ENCODE assay signal across 6 cellular contexts in genomic region chr1:162582901-162583300, GRCh38. TPM values are rescaled to one million over a fixed set of nuclear protein-coding genes. Genes with fewer than 3 reads are reported as not detected.
A peak's percentile ranks its signal among the peaks of the same experiment; 100 is the strongest.
DNase-seq lines count a peak whose midpoint lies in the region; ATAC-seq, FAIRE-seq and TF ChIP-seq lines count a peak whose summit lies in the region.
"Not testable (repeated sequence)": the region's sequence is repeated elsewhere in the genome, so short reads cannot be mapped to it uniquely, and the experiment has no call there.

No MANE protein-coding gene starts in this region.

- intact Hi-C loops in K562 (cut with micrococcal nuclease): not testable (repeated sequence)
- intact Hi-C loops in mucosa of descending colon (cut with DNase I, micrococcal nuclease): loop anchor here in 1 of 2 donors (5.0 kb wide), 1 partner anchor 76 kb away; no protein-coding TSS in a partner anchor

- H3K79me2 ChIP-seq in GM23248 (ENCODE audit: insufficient read depth) (peaks cover 100% of the 10 kb centered on the region), K562 (ENCODE audit: control insufficient read depth, insufficient read depth, low read length) (peaks cover 29% of the 10 kb centered on the region; the same call in 2 of the 3 replicates)

- not testable (repeated sequence) for H3K27me3 ChIP-seq in GM23248 (replicated peaks; ENCODE audit: insufficient read depth); Peyer's patch; K562 (ENCODE audit: control insufficient read depth in 2 of 2, insufficient read depth in 2 of 2, low read length in 2 of 2)

- not testable (repeated sequence) for H3K27me3 Mint-ChIP-seq in HFFc6 (ENCODE audit: insufficient read depth)

- H3K4me1 Mint-ChIP-seq in HFFc6 (ENCODE audit: low read depth): peaks cover 15% of the 10 kb centered on the region; the same call in 1 of the 2 replicates

- H4K20me1 ChIP-seq in GM23248 (ENCODE audit: insufficient read depth); K562 (replicated peaks; ENCODE audit: control insufficient read depth, insufficient read depth, low read length): not testable (repeated sequence)

- not testable (repeated sequence) for TF ChIP-seq POLR2A in Peyer's patch (IDR thresholded peaks at IDR 0.05); K562 (conservative IDR thresholded peaks at IDR 0.05)

- peaks cover 26% of the 10 kb centered on the region for H3K36me3 Mint-ChIP-seq in HFFc6 (ENCODE audit: low read depth)

- TF ChIP-seq EP300 in K562 (IDR thresholded peaks at IDR 0.05; ENCODE audit: low read length): not testable (repeated sequence)

- POLR2A ChIA-PET in K562 (lab: Yijun Ruan, JAX): interaction anchor here (1.2 to 1.6 kb wide), 2 partner anchors 9 kb away, joined by 3 to 4 read pairs; no protein-coding TSS in a partner anchor

- not testable (repeated sequence) for BruUV-seq in K562 (replicated peaks; lab: Mats Ljungman, UMichigan)

- not testable (repeated sequence) for H3K9me2 ChIP-seq in GM23248 (ENCODE audit: insufficient read depth)

- not testable (repeated sequence) for DNase-seq in GM23248; HFFc6; K562 (ENCODE audit: extremely low read depth in 1 of 4, low spot score in 3 of 4); left lobe of liver (ENCODE audit: low spot score); mucosa of descending colon
- DNase-seq in Peyer's patch: peak in 2 of 3 donors; percentile 66 to 78

- in situ Hi-C loops in GM23248 (cut with MboI); K562 (cut with MboI): not testable (repeated sequence)

- H3K27ac ChIP-seq in GM23248: 0 out of 2 replicates have a peak overlapping the region, but pooled peaks have one; percentile 9
- H3K27ac ChIP-seq in Peyer's patch: peak overlapping the region in 2 of 4 donors; percentile 72 to 77
- not testable (repeated sequence) for H3K27ac ChIP-seq in K562 (ENCODE audit: extremely low read depth, low read depth, low read length)

- H2AFZ ChIP-seq in GM23248; K562 (ENCODE audit: low read depth, low read length): not testable (repeated sequence)

- CTCF ChIA-PET in K562 (lab: Yijun Ruan, JAX; ENCODE audit: low intra/inter-chr PET ratio): not testable (repeated sequence)

- 89 to 90% methylated on average over 5 to 6 of the region's 6 CpGs for whole genome bisulfite sequencing in GM23248 (ENCODE audit: low coverage in 1 of 2, low lambda C conversion rate in 2 of 2, missing lambda C conversion rate in 2 of 2), 2 experiments
- 67% methylated on average over 3 of the region's 6 CpGs for WGBS in K562 (ENCODE audit: insufficient coverage, low coverage, missing lambda C conversion rate)

- TF ChIP-seq CTCF in HFFc6 (IDR thresholded peaks at IDR 0.05); Peyer's patch (IDR thresholded peaks at IDR 0.05); K562 (IDR thresholded peaks at IDR 0.05 in 2 of 3, conservative IDR thresholded peaks at IDR 0.05 in 1 of 3; ENCODE audit: insufficient read depth in 2 of 3, low read depth in 1 of 3, low read length in 3 of 3); mucosa of descending colon (IDR thresholded peaks at IDR 0.05): not testable (repeated sequence)

- H3F3A ChIP-seq in GM23248 (ENCODE audit: insufficient read depth): peaks cover 96% of the 10 kb centered on the region

- H3K27ac Mint-ChIP-seq in HFFc6: 0 out of 2 replicates have a peak overlapping the region, but pooled peaks have one; percentile 24

- H3K4me3 Mint-ChIP-seq in HFFc6: not testable (repeated sequence)

- not testable (repeated sequence) for H3K4me3 ChIP-seq in GM23248, Peyer's patch, K562, mucosa of descending colon

- not testable (repeated sequence) for H3K9me3 ChIP-seq in GM23248 (ENCODE audit: low read depth); Peyer's patch; K562 (replicated peaks; ENCODE audit: control insufficient read depth, insufficient read depth, low read depth, low read length); mucosa of descending colon

- FAIRE-seq in K562 (lab: Jason Lieb, UNC): not testable (repeated sequence)

- peak; percentile 18; the same call in 2 of the 3 replicates for ATAC-seq in K562
- ATAC-seq in left lobe of liver: peak; percentile 40
- ATAC-seq in mucosa of descending colon: peak; percentile 67

- not testable (repeated sequence) for H3K4me2 ChIP-seq in GM23248 (ENCODE audit: unreplicated experiment); K562 (ENCODE audit: insufficient read depth, low read length)

- not testable (repeated sequence) for H3K4me1 ChIP-seq in GM23248 (ENCODE audit: insufficient read depth); K562 (replicated peaks in 1 of 2; ENCODE audit: control insufficient read depth in 2 of 2, insufficient read depth in 2 of 2, low read length in 2 of 2); mucosa of descending colon (ENCODE audit: low read depth)
- peaks cover 0 to 16% (median 0%) of the 10 kb centered on the region in 4 donors for H3K4me1 ChIP-seq in Peyer's patch

- H3K9me1 ChIP-seq in K562 (ENCODE audit: control insufficient read depth, insufficient read depth, low read length): not testable (repeated sequence)

- H3K9me3 Mint-ChIP-seq in HFFc6: not testable (repeated sequence)

- not testable (repeated sequence) for TF ChIP-seq RAD21 in K562 (CRISPR knock-in tag; conservative IDR thresholded peaks at IDR 0.05 in 1 of 2, IDR thresholded peaks at IDR 0.05 in 1 of 2)

- H3K9ac ChIP-seq in GM23248; K562 (ENCODE audit: insufficient read depth in 1 of 2, low read depth in 2 of 2, low read length in 2 of 2): not testable (repeated sequence)

- H3K36me3 ChIP-seq in GM23248 (ENCODE audit: low read depth): peaks cover 98% of the 10 kb centered on the region
- H3K36me3 ChIP-seq in Peyer's patch: peaks cover 0 to 58% (median 0%) of the 10 kb centered on the region in 3 donors
- peaks cover 98% of the 10 kb centered on the region for H3K36me3 ChIP-seq in K562 (ENCODE audit: control insufficient read depth, insufficient read depth, low read length)
- H3K36me3 ChIP-seq in mucosa of descending colon (ENCODE audit: low read depth): not testable (repeated sequence)

RNA-seq across cellular contexts. Expression of gene UAP1, which starts 21.4 kb away (rescaled TPM):
- 406 and 457 TPM in 2 replicates for total RNA-seq in GM23248 (2014; rRNA removed; shearing (Covaris generic))
- polyA plus RNA-seq in GM23248 (2016; fragmentation: Nextera tagmentation; extraction: Ambion mirVana): 524 and 534 TPM in 2 replicates
- total RNA-seq in HFFc6 (2021; fragmentation: NEBNext Ultra II Directional; extraction: Animal tissue kit (Norgen Biotek cat#: 25700)): 100 to 1,000 TPM; 105 to 192 (median 117) TPM
- total RNA-seq in Peyer's patch: 100 to 1,000 TPM; 101 to 131 (median 122) TPM
- total RNA-seq in K562 (2011; cell fraction: chromatin; rRNA removed; ENCODE audit: low replicate concordance): 118 and 292 TPM in 2 replicates
- 62.5 and 85.8 TPM in 2 replicates for total RNA-seq in K562 (2011; cell fraction: nucleolus; rRNA removed)
- 147 and 243 TPM in 2 replicates for total RNA-seq in K562 (2011; cell fraction: nucleoplasm; rRNA removed)
- total RNA-seq in K562 (2014; rRNA removed): 191 and 213 TPM in 2 replicates
- 317 and 372 TPM in 2 replicates for total RNA-seq in K562 (2014; rRNA removed; fragmentation: Illumina TruSeq; extraction: Trizol)
- total RNA-seq in K562 (2015; rRNA removed; fragmentation: Illumina TruSeq; extraction: Trizol): 188 TPM in 2 replicates
- total RNA-seq in K562 (2021): 216 and 222 TPM in 2 replicates
- polyA plus RNA-seq in K562 (2011; rRNA removed): 257 and 285 TPM in 2 replicates
- 51.3 and 125 TPM in 2 replicates for polyA plus RNA-seq in K562 (2011; cell fraction: cytosol; rRNA removed)
- polyA plus RNA-seq in K562 (2011; cell fraction: nucleus; rRNA removed): 78.0 and 133 TPM in 2 replicates
- 78.7 and 150 TPM in 2 replicates for polyA plus RNA-seq in K562 (2012)
- 219 and 241 TPM in 2 replicates for polyA plus RNA-seq in K562 (2014; fragmentation: Illumina TruSeq; extraction: Trizol)
- polyA plus RNA-seq in K562 (2014; fragmentation: Nextera tagmentation; extraction: Ambion mirVana): 100 to 1,000 TPM; 182 to 189 TPM
- 201 and 213 TPM in 2 replicates for polyA plus RNA-seq in K562 (2014; rRNA removed)
- 278 and 307 TPM in 2 replicates for polyA minus RNA-seq in K562 (2011; rRNA and poly(A)+ RNA removed)
- 95.7 and 265 TPM in 2 replicates for polyA minus RNA-seq in K562 (2011; cell fraction: cytosol; rRNA and poly(A)+ RNA removed)
- polyA minus RNA-seq in K562 (2011; cell fraction: nucleus; rRNA and poly(A)+ RNA removed): 63.4 and 136 TPM in 2 replicates
- 108 TPM for total RNA-seq in left lobe of liver
- 100 to 1,000 TPM in 2 of 3 donors, 10 to 100 TPM in 1; 91.4 to 123 (median 116) TPM for total RNA-seq in mucosa of descending colon

RNA-seq across cellular contexts. Expression of gene DDR2, which starts 49.4 kb away (rescaled TPM):
- 194 and 196 TPM in 2 replicates for total RNA-seq in GM23248 (2014; rRNA removed; shearing (Covaris generic))
- polyA plus RNA-seq in GM23248 (2016; fragmentation: Nextera tagmentation; extraction: Ambion mirVana) (94.7 and 96.1 TPM in 2 replicates), K562 (2011; rRNA removed) (0.75 and 1.4 TPM in 2 replicates), K562 (2014; fragmentation: Illumina TruSeq; extraction: Trizol) (1.1 and 1.5 TPM in 2 replicates), K562 (2014; fragmentation: Nextera tagmentation; extraction: Ambion mirVana) (under 1 TPM; 0.36 to 0.51 TPM), K562 (2014; rRNA removed) (0.57 and 0.89 TPM in 2 replicates)
- total RNA-seq in HFFc6 (2021; fragmentation: NEBNext Ultra II Directional; extraction: Animal tissue kit (Norgen Biotek cat#: 25700)): 100 to 1,000 TPM; 154 to 218 (median 187) TPM
- total RNA-seq in Peyer's patch (100 to 1,000 TPM in 1 of 4 donors, 10 to 100 TPM in 3; 14.9 to 112 (median 37.2) TPM), K562 (2014; rRNA removed) (0.69 and 2.0 TPM in 2 replicates), K562 (2014; rRNA removed; fragmentation: Illumina TruSeq; extraction: Trizol) (1.3 and 2.2 TPM in 2 replicates), K562 (2015; rRNA removed; fragmentation: Illumina TruSeq; extraction: Trizol) (1.2 and 1.3 TPM in 2 replicates), K562 (2021) (1.6 and 1.7 TPM in 2 replicates), left lobe of liver (2.0 TPM), mucosa of descending colon (100 to 1,000 TPM in 1 of 3 donors, 10 to 100 TPM in 2; 13.3 to 203 (median 28.0) TPM)
- 5.5 and 7.1 TPM in 2 replicates for total RNA-seq in K562 (2011; cell fraction: chromatin; rRNA removed; ENCODE audit: low replicate concordance)
- 1.5 and 3.0 TPM in 2 replicates for total RNA-seq in K562 (2011; cell fraction: nucleolus; rRNA removed)
- total RNA-seq in K562 (2011; cell fraction: nucleoplasm; rRNA removed): 1.4 and 3.7 TPM in 2 replicates
- 0.39 and 1.5 TPM in 2 replicates for polyA plus RNA-seq in K562 (2011; cell fraction: cytosol; rRNA removed)
- polyA plus RNA-seq in K562 (2011; cell fraction: nucleus; rRNA removed): 6.2 and 7.1 TPM in 2 replicates
- 1.0 and 2.3 TPM in 2 replicates for polyA plus RNA-seq in K562 (2012)
- polyA minus RNA-seq in K562 (2011; rRNA and poly(A)+ RNA removed): 3.4 and 3.5 TPM in 2 replicates
- 0.57 and 1.3 TPM in 2 replicates for polyA minus RNA-seq in K562 (2011; cell fraction: cytosol; rRNA and poly(A)+ RNA removed)
- polyA minus RNA-seq in K562 (2011; cell fraction: nucleus; rRNA and poly(A)+ RNA removed): 3.8 and 6.6 TPM in 2 replicates
